In genomic region chr2:195848119-195848899, GRCh38 we compare ENCODE assay signal across 12 cellular contexts.
DNase-seq lines count a peak whose midpoint lies in the region; ATAC-seq and TF ChIP-seq lines count a peak whose summit lies in the region.
"Had no signal": no experiment of that assay in that cellular context is flagged by ENCODE, and none has a peak within 500 bp of the region (broad histone marks: within the 10 kb centered on the region; RNA-seq: fewer than 3 reads in every experiment).

No MANE protein-coding gene starts in this region.

- no peak overlapping the region for H3K27ac ChIP-seq in left ventricle myocardium inferior (replicated peaks)
- H3K27ac ChIP-seq: C4-2B, tibial nerve had no signal

- H3K36me3 ChIP-seq in BE2C (no peaks in the 10 kb centered on the region), left ventricle myocardium inferior (no peaks in the 10 kb centered on the region)

- H3K27ac Mint-ChIP-seq in activated naive CD8-positive, alpha-beta T cell treated with anti-CD3 and anti-CD28 coated beads for 36 hours = no peak overlapping the region
- H3K27ac Mint-ChIP-seq: memory B cell, nephron progenitor cell had no signal

- H3K9me3 ChIP-seq in BE2C (no peaks in the 10 kb centered on the region), left ventricle myocardium inferior (replicated peaks) (peaks cover 14% of the 10 kb centered on the region)
- H3K9me3 ChIP-seq: tibial nerve had no signal

- H3K27me3 ChIP-seq in BE2C = no peaks in the 10 kb centered on the region
- H3K27me3 ChIP-seq in left ventricle myocardium inferior (ENCODE audit: low read depth) = no peaks in the 10 kb centered on the region
- H3K27me3 ChIP-seq: tibial nerve had no signal

- no peaks in the 10 kb centered on the region for H3K36me3 Mint-ChIP-seq in activated naive CD8-positive, alpha-beta T cell treated with anti-CD3 and anti-CD28 coated beads for 36 hours
- H3K36me3 Mint-ChIP-seq: memory B cell had no signal

- H3K27me3 Mint-ChIP-seq in activated naive CD8-positive, alpha-beta T cell treated with anti-CD3 and anti-CD28 coated beads for 36 hours = no peaks in the 10 kb centered on the region

- no peak overlapping the region for H3K4me3 ChIP-seq in BE2C (ENCODE audit: low read depth, low read length)
- no peak overlapping the region for H3K4me3 ChIP-seq in left ventricle myocardium inferior
- H3K4me3 ChIP-seq: tibial nerve had no signal

- H3K4me3 Mint-ChIP-seq in activated naive CD8-positive, alpha-beta T cell treated with anti-CD3 and anti-CD28 coated beads for 36 hours = no peak overlapping the region
- H3K4me3 Mint-ChIP-seq: memory B cell, nephron progenitor cell had no signal

- DNase-seq in BE2C = peak; percentile 38
- DNase-seq in D341Med (ENCODE audit: low spot score) = peak; percentile 36
- peak; percentile 71 for DNase-seq in NAMALWA (ENCODE audit: low spot score)
- DNase-seq in activated naive CD8-positive, alpha-beta T cell treated with anti-CD3 and anti-CD28 coated beads for 36 hours = peak; percentile 4
- DNase-seq in left ventricle myocardium inferior = no peak
- no peak for DNase-seq in iPS-NIHi7 (ENCODE audit: extremely low spot score)
- DNase-seq: NCI-H2029 treated with DMSO at 0.1 percent for 48 hours, nephron progenitor cell had no signal

- H3K9me3 Mint-ChIP-seq in activated naive CD8-positive, alpha-beta T cell treated with anti-CD3 and anti-CD28 coated beads for 36 hours = no peaks in the 10 kb centered on the region

- peaks cover 5% of the 10 kb centered on the region for H3K4me1 Mint-ChIP-seq in activated naive CD8-positive, alpha-beta T cell treated with anti-CD3 and anti-CD28 coated beads for 36 hours
- H3K4me1 Mint-ChIP-seq: memory B cell, nephron progenitor cell had no signal

- intact Hi-C loops in left ventricle myocardium inferior (cut with micrococcal nuclease) = no loop called here

- TF ChIP-seq CTCF in BE2C (IDR thresholded peaks at IDR 0.05; ENCODE audit: low read depth, low read length) (no peak), left ventricle myocardium inferior (IDR thresholded peaks at IDR 0.05; ENCODE audit: borderline replicate concordance) (no peak)

- H3K4me1 ChIP-seq in BE2C (no peaks in the 10 kb centered on the region), left ventricle myocardium inferior (no peaks in the 10 kb centered on the region)
- H3K4me1 ChIP-seq: tibial nerve had no signal

- no peak for ATAC-seq in GM21619 (IDR thresholded peaks at IDR 0.05; ENCODE audit: unreplicated experiment)

Comparison
In these comparisons a context has a peak if more than half of its experiments do, and no peak if none do; other contexts are left out.
1. DNase-seq: peak in BE2C (single experiment), D341Med (single experiment), NAMALWA (single experiment) and activated naive CD8-positive, alpha-beta T cell treated with anti-CD3 and anti-CD28 coated beads for 36 hours (single experiment); none in left ventricle myocardium inferior (single experiment) and iPS-NIHi7 (single experiment).